Comparison of ENCODE assay signal across 8 cellular contexts in the genomic region with DNA sequence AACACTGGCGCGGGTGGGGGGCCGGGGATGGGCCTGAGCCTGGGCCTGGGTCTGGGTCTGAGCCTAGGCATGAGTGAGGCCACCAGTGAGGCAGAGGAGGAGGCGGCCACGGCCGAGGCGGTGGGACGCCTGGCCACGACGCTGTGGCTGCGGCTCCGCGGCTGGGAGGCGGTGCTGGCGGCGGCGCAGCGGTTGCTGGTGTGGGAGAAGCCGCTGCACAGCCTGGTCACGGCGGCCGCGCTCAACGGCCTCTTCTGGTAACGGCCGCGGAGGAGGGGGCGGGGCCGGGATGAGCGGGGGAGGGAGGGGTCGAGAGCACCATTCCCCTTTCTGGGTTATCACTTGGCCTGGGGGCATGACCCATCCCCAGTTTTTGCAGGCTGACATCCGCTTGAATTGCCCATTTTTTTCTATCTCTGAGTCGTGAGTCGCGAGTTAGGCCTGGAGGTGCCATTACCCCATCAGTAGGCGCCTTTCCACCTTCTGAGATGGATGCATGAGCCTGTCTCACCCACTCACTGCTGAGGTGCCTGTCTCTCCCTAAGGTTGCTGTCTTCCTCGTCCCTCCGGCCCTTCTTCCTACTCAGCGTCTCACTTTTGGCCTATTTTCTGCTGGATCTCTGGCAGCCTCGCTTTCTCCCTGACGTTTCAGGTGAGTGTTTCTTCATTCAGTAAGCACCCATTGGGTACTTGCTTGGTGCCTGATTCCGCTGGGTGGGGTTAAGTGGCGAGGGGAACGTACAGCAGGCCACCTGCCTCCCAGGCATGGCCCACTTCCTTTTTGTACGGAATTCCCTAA. TPM values are rescaled to one million over a fixed set of nuclear protein-coding genes. Genes with fewer than 3 reads are reported as not detected.
DNase-seq lines count a peak whose midpoint lies in the region; ATAC-seq and TF ChIP-seq lines count a peak whose summit lies in the region.

No MANE protein-coding gene starts in this region.

- H3K27ac ChIP-seq in neuronal stem cell (replicated peaks; ENCODE audit: low read length): peak overlapping the region; percentile 69

- no peaks in the 10 kb centered on the region for H3K27me3 ChIP-seq in neuronal stem cell (ENCODE audit: control insufficient read depth in 3 of 3, insufficient read depth in 3 of 3, low read depth in 1 of 3, low read length in 3 of 3)

- H3K18ac ChIP-seq in neuronal stem cell (ENCODE audit: low read length): peak overlapping the region; percentile 98

- H2AK5ac ChIP-seq in neuronal stem cell (ENCODE audit: low read depth, low read length): no peak overlapping the region

- H2BK12ac ChIP-seq in neuronal stem cell (ENCODE audit: low read length): no peak overlapping the region

- H3K4me1 ChIP-seq in neuronal stem cell (ENCODE audit: control insufficient read depth in 2 of 2, insufficient read depth in 1 of 2, low read depth in 1 of 2, low read length in 2 of 2): peaks cover 8 to 9% of the 10 kb centered on the region in 2 donors

- peaks cover 33% of the 10 kb centered on the region for H3K4me1 Mint-ChIP-seq in activated T-helper 17 cell treated with anti-CD3 and anti-CD28 coated beads, Interleukin-2, amount 50 U/mL, for 72 hours

- no peaks in the 10 kb centered on the region for H3K9me3 ChIP-seq in neuronal stem cell (replicated peaks in 1 of 2; ENCODE audit: control insufficient read depth in 2 of 2, insufficient read depth in 1 of 2, low read depth in 1 of 2, low read length in 2 of 2)

- H3K4ac ChIP-seq in neuronal stem cell (ENCODE audit: low read length): peak overlapping the region; percentile 80

- H2AFZ ChIP-seq in neuronal stem cell (ENCODE audit: low read length): peak overlapping the region; percentile 99

- no peak overlapping the region for H2BK120ac ChIP-seq in neuronal stem cell (ENCODE audit: low read depth, low read length)

- H3K4me3 ChIP-seq in HFF-Myc (replicated peaks; ENCODE audit: low read depth, low read length) (peak overlapping the region; percentile 78), foreskin fibroblast (ENCODE audit: low read depth in 1 of 2, low read length in 2 of 2) (peak overlapping the region; percentile 79 to 97), neuronal stem cell (ENCODE audit: low read length in 2 of 2) (peak overlapping the region; percentile 89 to 96)

- H3K4me2 ChIP-seq in neuronal stem cell (ENCODE audit: insufficient read depth, low read length, poor library complexity, severe bottlenecking): peak overlapping the region; percentile 65

- H3K9ac ChIP-seq in neuronal stem cell (ENCODE audit: low read depth, low read length, poor library complexity): peak overlapping the region; percentile 99

- no peaks in the 10 kb centered on the region for H3K9me3 Mint-ChIP-seq in activated T-helper 17 cell treated with anti-CD3 and anti-CD28 coated beads, Interleukin-2, amount 50 U/mL, for 72 hours

- peaks cover 89% of the 10 kb centered on the region for H3K36me3 Mint-ChIP-seq in activated T-helper 17 cell treated with anti-CD3 and anti-CD28 coated beads, Interleukin-2, amount 50 U/mL, for 72 hours (ENCODE audit: low read depth)

- no peak overlapping the region for H4K8ac ChIP-seq in neuronal stem cell (ENCODE audit: low read depth, low read length)

- no CpG with 5 or more reads among the region's 45 CpGs for WGBS in neuronal stem cell (ENCODE audit: extremely low coverage in 2 of 2, insufficient read length in 2 of 2, insufficient replicate concordance in 1 of 2), 2 donors

- H3K23ac ChIP-seq in neuronal stem cell (ENCODE audit: low read depth, low read length, poor library complexity): peak overlapping the region; percentile 94

- DNase-seq in DMS 273 (lab: John Stamatoyannopoulos, UW; ENCODE audit: unreplicated experiment): peak; percentile 70
- DNase-seq in DMS 273 treated with DMSO at 0.1 percent for 48 hours (lab: John Stamatoyannopoulos, UW): no peak
- DNase-seq in HFF-Myc (ENCODE audit: extremely low read depth, low read depth): no peak
- DNase-seq in NCI-H2227 (lab: John Stamatoyannopoulos, UW; ENCODE audit: unreplicated experiment): peak; percentile 76
- DNase-seq in foreskin fibroblast: peak in 1 of 2 donors; percentile 56
- peak; percentile 40 for DNase-seq in neuronal stem cell (ENCODE audit: low spot score)
- DNase-seq in NCI-H2107 treated with DMSO at 0.1 percent for 48 hours (lab: John Stamatoyannopoulos, UW; ENCODE audit: unreplicated experiment): no peak

- no peak for TF ChIP-seq CTCF in HFF-Myc (IDR thresholded peaks at IDR 0.05; ENCODE audit: low read depth, low read length, missing control alignments)
- no peak for TF ChIP-seq CTCF in foreskin fibroblast (IDR thresholded peaks at IDR 0.05; ENCODE audit: low read depth, low read length)

- H2BK5ac ChIP-seq in neuronal stem cell (ENCODE audit: low read length): peak overlapping the region; percentile 1

- H3K79me1 ChIP-seq in neuronal stem cell (ENCODE audit: low read depth, low read length): peaks cover 5% of the 10 kb centered on the region

- no peak overlapping the region for H2BK15ac ChIP-seq in neuronal stem cell (ENCODE audit: low read length)

- H3K36me3 ChIP-seq in neuronal stem cell (replicated peaks in 1 of 2; ENCODE audit: control insufficient read depth in 2 of 2, insufficient read depth in 2 of 2, low read length in 2 of 2): peaks cover 37 to 57% of the 10 kb centered on the region in 2 donors

- no peak overlapping the region for H4K91ac ChIP-seq in neuronal stem cell (ENCODE audit: low read depth, low read length, poor library complexity)

- peak overlapping the region; percentile 99 for H3K4me3 Mint-ChIP-seq in activated T-helper 17 cell treated with anti-CD3 and anti-CD28 coated beads, Interleukin-2, amount 50 U/mL, for 72 hours

- H3K27me3 Mint-ChIP-seq in activated T-helper 17 cell treated with anti-CD3 and anti-CD28 coated beads, Interleukin-2, amount 50 U/mL, for 72 hours: no peaks in the 10 kb centered on the region

- peak overlapping the region; percentile 85 for H3K27ac Mint-ChIP-seq in activated T-helper 17 cell treated with anti-CD3 and anti-CD28 coated beads, Interleukin-2, amount 50 U/mL, for 72 hours

- peak; percentile 12 for ATAC-seq in activated T-helper 17 cell treated with anti-CD3 and anti-CD28 coated beads, Interleukin-2, amount 50 U/mL, for 72 hours (replicated peaks)

- H3K14ac ChIP-seq in neuronal stem cell (ENCODE audit: low read length): no peak overlapping the region

RNA-seq across cellular contexts. Expression of a gene that starts 0.5 kb away (rescaled TPM):
- 100 to 1,000 TPM; 104 to 148 TPM for total RNA-seq in activated T-helper 17 cell treated with anti-CD3 and anti-CD28 coated beads, Interleukin-2, amount 50 U/mL, for 72 hours
- polyA plus RNA-seq in neuronal stem cell (2013, experiment 1 of 2): 37.4 TPM
- polyA plus RNA-seq in neuronal stem cell (2013, experiment 2 of 2): 36.9 TPM

RNA-seq across cellular contexts. Expression of a gene that starts 1.9 kb away (rescaled TPM):
- total RNA-seq in activated T-helper 17 cell treated with anti-CD3 and anti-CD28 coated beads, Interleukin-2, amount 50 U/mL, for 72 hours: 10 to 100 TPM; 60.4 to 67.0 TPM
- polyA plus RNA-seq in neuronal stem cell (2013, experiment 1 of 2): 15.6 TPM
- 14.9 TPM for polyA plus RNA-seq in neuronal stem cell (2013, experiment 2 of 2)

RNA-seq across cellular contexts. Expression of a gene that starts 8.7 kb away (rescaled TPM):
- total RNA-seq in activated T-helper 17 cell treated with anti-CD3 and anti-CD28 coated beads, Interleukin-2, amount 50 U/mL, for 72 hours: 1 to 10 TPM; 2.9 to 7.7 TPM
- polyA plus RNA-seq in neuronal stem cell (2013, experiment 1 of 2): 0.06 TPM
- 0.11 TPM for polyA plus RNA-seq in neuronal stem cell (2013, experiment 2 of 2)

RNA-seq across cellular contexts. Expression of a gene that starts 18.0 kb away (rescaled TPM):
- 10 to 100 TPM; 24.1 to 26.6 TPM for total RNA-seq in activated T-helper 17 cell treated with anti-CD3 and anti-CD28 coated beads, Interleukin-2, amount 50 U/mL, for 72 hours
- polyA plus RNA-seq in neuronal stem cell (2013, experiment 1 of 2): 13.9 TPM
- polyA plus RNA-seq in neuronal stem cell (2013, experiment 2 of 2): 14.3 TPM

RNA-seq across cellular contexts. Expression of a gene that starts 28.0 kb away (rescaled TPM):
- total RNA-seq in activated T-helper 17 cell treated with anti-CD3 and anti-CD28 coated beads, Interleukin-2, amount 50 U/mL, for 72 hours: 10 to 100 TPM; 27.9 to 29.8 TPM
- 18.8 TPM for polyA plus RNA-seq in neuronal stem cell (2013, experiment 1 of 2)
- polyA plus RNA-seq in neuronal stem cell (2013, experiment 2 of 2): 17.5 TPM

Comparison
In these comparisons a context has a peak if more than half of its experiments do, and no peak if none do; other contexts are left out.
1. DNase-seq: peak in DMS 273 (single experiment), NCI-H2227 (single experiment) and neuronal stem cell (single experiment); none in DMS 273 treated with DMSO at 0.1 percent for 48 hours (single experiment), HFF-Myc (single experiment) and NCI-H2107 treated with DMSO at 0.1 percent for 48 hours (single experiment).
2. Peak in every context shown above with its lines, with median percentiles within 50 percentile points of each other: H3K4me3 ChIP-seq.